ENCODE assay signal across 10 cellular contexts in the genomic region with DNA sequence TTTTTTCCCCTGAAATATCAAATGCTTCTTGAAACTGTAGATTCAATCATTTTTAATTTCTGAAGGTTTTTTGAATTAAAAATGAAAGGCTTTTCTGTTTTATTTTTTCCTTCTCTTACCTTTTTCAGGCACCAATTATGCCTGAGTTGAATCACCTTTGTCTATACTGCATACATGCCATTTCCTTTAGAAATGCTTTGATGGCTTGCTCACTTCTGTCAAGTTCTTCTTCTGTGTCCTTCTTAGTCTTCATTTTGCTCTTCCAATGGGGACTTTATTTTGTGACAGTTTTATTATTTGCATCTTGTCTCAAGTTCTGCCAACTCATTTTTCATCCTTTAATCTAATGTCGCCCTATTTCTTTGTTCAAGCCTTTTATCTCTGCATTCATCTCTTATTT.
"Had no signal": no experiment of that assay in that cellular context is flagged by ENCODE, and none has a peak within 500 bp of the region (broad histone marks: within the 10 kb centered on the region; RNA-seq: fewer than 3 reads in every experiment).

No MANE protein-coding gene starts in this region.

- ATAC-seq: GM23338, HepG2 had no signal

- H3K4me3 ChIP-seq: GM23338 had no signal

- H3K9ac ChIP-seq: KMS-11 had no signal

- H3K4me2 ChIP-seq: GM23338, KMS-11 had no signal

- FAIRE-seq: H1, H54, HepG2 had no signal

- H2AFZ ChIP-seq: GM23338 had no signal

- DNase-seq: H9, HCEC 1CT, HFFc6, KBM-7 had no signal

- H3K27ac ChIP-seq: HL-60, KMS-11 had no signal
